Comparison of ENCODE assay signal across 27 cellular contexts in the genomic region with DNA sequence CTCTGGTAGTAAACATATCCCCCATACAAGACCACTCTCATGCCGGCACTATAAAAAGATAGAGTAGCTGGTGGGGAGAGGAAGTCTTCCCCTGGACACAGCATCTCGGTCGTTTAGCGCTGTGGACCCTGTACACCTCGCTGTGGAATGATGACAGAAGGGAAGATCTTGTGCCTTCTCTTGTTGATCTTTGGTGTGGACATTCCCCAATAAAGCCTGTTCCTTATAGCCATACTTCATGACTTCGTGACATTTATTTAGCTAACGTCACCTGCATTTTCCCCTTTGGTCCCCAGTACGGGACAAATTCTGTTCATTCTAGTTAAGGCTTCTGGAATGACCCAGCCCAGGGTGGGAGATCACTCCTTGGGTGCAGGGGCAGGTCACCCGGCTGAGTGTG.
"Had no signal": no experiment of that assay in that cellular context is flagged by ENCODE, and none has a peak within 500 bp of the region (broad histone marks: within the 10 kb centered on the region; RNA-seq: fewer than 3 reads in every experiment).

No MANE protein-coding gene starts in this region.

- H3K4me3 ChIP-seq: stomach, suprapubic skin, testis, thoracic aorta, thyroid gland, tibial artery, tibial nerve, transverse colon, upper lobe of left lung, upper lobe of right lung, uterus, vagina had no signal

- H3K9me3 ChIP-seq: stomach, suprapubic skin, testis, thoracic aorta, thyroid gland, tibial artery, tibial nerve, transverse colon, upper lobe of left lung, upper lobe of right lung, uterus, vagina had no signal

- H3K4me1 ChIP-seq: stomach, suprapubic skin, testis, thyroid gland, tibial artery, tibial nerve, transverse colon, upper lobe of left lung, upper lobe of right lung, uterus, vagina had no signal

- H3K36me3 ChIP-seq: stomach, suprapubic skin, thoracic aorta, thyroid gland, tibial artery, tibial nerve, transverse colon, upper lobe of left lung, upper lobe of right lung, uterus, vagina had no signal

- DNase-seq: stimulated activated CD4-positive, alpha-beta T cell treated with anti-CD3 and anti-CD28 coated beads, Interleukin-2, amount 100 ng/mL, for 48 hours; stimulated activated CD4-positive, alpha-beta T cell treated with anti-CD3 and anti-CD28 coated beads, Interleukin-4, amount 100 ng/mL, for 1 hour; stimulated activated CD4-positive, alpha-beta T cell treated with anti-CD3 and anti-CD28 coated beads, Interleukin-4, amount 100 ng/mL, for 24 hours; stimulated activated CD4-positive, alpha-beta T cell treated with anti-CD3 and anti-CD28 coated beads, Interleukin-4, amount 100 ng/mL, for 4 hours; stimulated activated CD8-positive, alpha-beta memory T cell treated with anti-CD3 and anti-CD28 coated beads, Interleukin-4, amount 100 ng/mL, for 48 hours; stimulated activated naive B cell treated with anti-CD40 and anti-IgM and Interleukin-4, amounts not matched to agents 10 μg/mL and 1 μg/mL and 100 μg/mL, for 72 hours; stimulated activated naive CD4-positive, alpha-beta T cell; stimulated activated naive CD4-positive, alpha-beta T cell treated with Interleukin-2 at 50 U/mL for 16 hours; stimulated activated naive CD8-positive, alpha-beta T cell treated with anti-CD3 and anti-CD28 coated beads, Interleukin-15, amount 100 ng/mL, for 72 hours; stimulated activated naive CD8-positive, alpha-beta T cell treated with anti-CD3 and anti-CD28 coated beads, Interleukin-15, Interleukin-2, amounts not matched to agents 100 U/mL and 50 U/mL, for 24 hours; stomach; substantia nigra; testis; thyroid gland; tibial artery; transverse colon; trophoblast cell; upper lobe of left lung; upper lobe of right lung; uterus had no signal

- H3K27ac ChIP-seq: stomach, suprapubic skin, testis, thoracic aorta, thyroid gland, tibial artery, tibial nerve, transverse colon, upper lobe of left lung, upper lobe of right lung, uterus, vagina had no signal

- FAIRE-seq: urothelium cell line had no signal

- H3K27me3 ChIP-seq: stomach, suprapubic skin, testis, thyroid gland, tibial artery, tibial nerve, transverse colon, upper lobe of left lung, upper lobe of right lung, uterus, vagina had no signal

- ATAC-seq: stimulated activated effector memory CD8-positive, alpha-beta T cell treated with anti-CD3 and anti-CD28 coated beads, Interleukin-12 subunit alpha, Interleukin-12 subunit beta, amount 100 ng/mL, for 72 hours; stimulated activated memory B cell treated with anti-CD40 and anti-IgM and Interleukin-4, amounts not matched to agents 10 μg/mL and 1 μg/mL and 100 μg/mL, for 72 hours; stimulated activated naive B cell treated with anti-CD40 and anti-IgM and Interleukin-4, amounts not matched to agents 10 μg/mL and 1 μg/mL and 100 μg/mL, for 72 hours; stimulated activated naive CD8-positive, alpha-beta T cell treated with anti-CD3 and anti-CD28 coated beads, Interleukin-15, amount 100 ng/mL, for 72 hours; stimulated activated naive CD8-positive, alpha-beta T cell treated with anti-CD3 and anti-CD28 coated beads, Interleukin-15, Interleukin-2, amounts not matched to agents 100 U/mL and 50 U/mL, for 24 hours; upper lobe of right lung had no signal
